21 cellular contexts compared by ENCODE assay signal in genomic region chr15:58295637-58296036, GRCh38.
"Had no signal": no experiment of that assay in that cellular context is flagged by ENCODE, and none has a peak within 500 bp of the region (broad histone marks: within the 10 kb centered on the region; RNA-seq: fewer than 3 reads in every experiment).

No MANE protein-coding gene starts in this region.

- H3K27me3 ChIP-seq: dorsolateral prefrontal cortex, esophagus muscularis mucosa, foreskin keratinocyte, gastroesophageal sphincter, heart left ventricle, hepatocyte, left lung had no signal

- H3K4me3 ChIP-seq: coronary artery, dorsolateral prefrontal cortex, esophagus muscularis mucosa, gastroesophageal sphincter, heart left ventricle, hepatocyte, left lung, lower lobe of right lung, mucosa of descending colon had no signal

- H3K36me3 Mint-ChIP-seq: naive B cell had no signal

- H2AFZ ChIP-seq: hepatocyte had no signal

- H3K4me2 ChIP-seq: hepatocyte had no signal

- H3K27ac ChIP-seq: coronary artery, dorsolateral prefrontal cortex, esophagus muscularis mucosa, foreskin keratinocyte, gastroesophageal sphincter, heart left ventricle, left lung, lower lobe of right lung had no signal

- H3K4me1 Mint-ChIP-seq: mesothelial cell of epicardium, naive B cell had no signal

- H3K79me2 ChIP-seq: hepatocyte had no signal

- H3K4me1 ChIP-seq: esophagus muscularis mucosa, foreskin keratinocyte, gastroesophageal sphincter, lower lobe of right lung had no signal

- H3K36me3 ChIP-seq: esophagus muscularis mucosa, gastroesophageal sphincter, heart left ventricle, left lung, lower lobe of right lung had no signal

- H3K9me3 ChIP-seq: gastroesophageal sphincter, lower lobe of right lung, mucosa of descending colon had no signal

- H3K4me3 Mint-ChIP-seq: immature natural killer cell, mesothelial cell of epicardium, naive B cell had no signal

- ATAC-seq: foreskin keratinocyte, gastroesophageal sphincter, heart left ventricle, left cardiac atrium, left lung, left ventricle myocardium superior, lower lobe of right lung, mucosa of descending colon had no signal

- H3K27ac Mint-ChIP-seq: immature natural killer cell, mesothelial cell of epicardium, naive B cell had no signal

- DNase-seq: dermis blood vessel endothelial cell; dorsolateral prefrontal cortex; effector CD4-positive, alpha-beta T cell; effector memory CD4-positive, alpha-beta T cell; foreskin keratinocyte; heart left ventricle; hypothalamus; immature natural killer cell; islet precursor cell; left cardiac atrium; left lung; left ventricle myocardium superior; lower lobe of right lung; mesenchymal stem cell; mucosa of descending colon; naive B cell had no signal
